12 cellular contexts compared by ENCODE assay signal in the genomic region with DNA sequence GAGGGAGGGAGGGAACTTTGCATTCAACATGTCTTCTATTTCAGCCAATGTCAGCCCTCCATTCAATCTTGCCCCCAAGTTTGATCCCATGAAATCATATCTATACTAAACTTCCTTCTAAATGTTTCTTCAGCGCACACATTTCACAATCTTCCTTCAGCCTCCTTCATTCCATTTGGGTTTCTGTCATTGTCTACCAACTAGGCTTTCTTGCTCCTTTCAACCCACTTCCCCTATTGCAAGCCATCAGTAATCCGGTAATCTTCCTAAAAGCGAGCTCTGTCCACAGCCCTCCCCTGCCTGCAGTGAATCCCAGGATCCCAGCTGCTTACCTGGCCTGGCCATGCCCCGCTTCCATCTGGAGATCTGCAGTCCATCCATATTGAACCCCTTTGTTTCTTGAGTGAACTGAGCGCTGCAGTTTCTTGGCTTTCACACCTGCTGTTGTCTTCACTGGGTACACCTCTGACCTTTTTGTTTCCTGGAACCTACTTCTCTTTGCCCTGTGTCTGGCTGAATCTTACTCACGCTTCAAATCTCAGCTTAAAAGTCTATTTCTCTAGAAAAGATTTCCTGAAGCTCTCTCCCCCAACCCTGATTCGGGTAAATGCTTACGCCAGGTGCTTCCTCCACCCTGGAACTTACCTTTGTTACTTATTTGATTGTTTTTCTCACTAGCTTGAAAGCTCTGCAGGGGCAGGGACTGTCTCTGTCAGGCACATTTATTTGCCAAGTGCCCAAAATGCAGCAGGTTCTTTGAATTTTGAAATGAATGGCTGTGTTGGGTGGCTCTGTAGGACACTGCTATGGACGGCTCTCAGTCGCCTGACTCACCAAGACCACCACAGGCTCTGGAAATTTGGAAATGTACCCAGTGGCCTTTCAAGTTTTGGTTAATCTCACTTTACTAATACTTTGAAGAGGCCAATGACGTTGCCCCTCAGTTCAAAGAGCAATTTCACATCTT. TPM values are rescaled to one million over a fixed set of nuclear protein-coding genes. Genes with fewer than 3 reads are reported as not detected.
DNase-seq lines count a peak whose midpoint lies in the region; ATAC-seq and TF ChIP-seq lines count a peak whose summit lies in the region.
"Had no signal": no experiment of that assay in that cellular context is flagged by ENCODE, and none has a peak within 500 bp of the region (broad histone marks: within the 10 kb centered on the region; RNA-seq: fewer than 3 reads in every experiment).

No MANE protein-coding gene starts in this region.

- no peaks in the 10 kb centered on the region for H4K20me1 ChIP-seq in MM.1S (ENCODE audit: insufficient read depth, low read length)

- H3K27me3 ChIP-seq in MM.1S (replicated peaks; ENCODE audit: insufficient read depth, low read length), result no peaks in the 10 kb centered on the region
- H3K27me3 ChIP-seq in spleen (replicated peaks in 1 of 7), result peaks cover 0 to 6% (median 0%) of the 10 kb centered on the region in 7 donors
- H3K27me3 ChIP-seq in left ventricle myocardium inferior (ENCODE audit: low read depth), result peaks cover 12% of the 10 kb centered on the region
- H3K27me3 ChIP-seq in endodermal cell (ENCODE audit: control insufficient read depth, insufficient read depth, low read length, poor library complexity, severe bottlenecking), result no peaks in the 10 kb centered on the region

- H3K27me3 Mint-ChIP-seq in activated T-helper 17 cell treated with anti-CD3 and anti-CD28 coated beads, Interleukin-2, amount 50 U/mL, for 72 hours, result no peaks in the 10 kb centered on the region
- H3K27me3 Mint-ChIP-seq in endodermal cell (ENCODE audit: insufficient read depth), result no peaks in the 10 kb centered on the region

- H3K9me3 Mint-ChIP-seq in activated T-helper 17 cell treated with anti-CD3 and anti-CD28 coated beads, Interleukin-2, amount 50 U/mL, for 72 hours, result peaks cover under 1% of the 10 kb centered on the region
- no peaks in the 10 kb centered on the region for H3K9me3 Mint-ChIP-seq in endodermal cell

- 44 to 63% (median 57%) methylated on average over 11 of the region's 11 CpGs for WGBS in spleen, 5 donors
- 90 to 96% methylated on average over 10 to 11 of the region's 11 CpGs for WGBS in endodermal cell (ENCODE audit: insufficient coverage in 1 of 2, insufficient read length in 1 of 2), 2 experiments

- H3K4me1 ChIP-seq in MM.1S (ENCODE audit: low read length) (peaks cover 58% of the 10 kb centered on the region), spleen (peaks cover 0 to 28% (median 10%) of the 10 kb centered on the region in 6 donors), left ventricle myocardium inferior (no peaks in the 10 kb centered on the region), endodermal cell (ENCODE audit: control insufficient read depth, insufficient read depth, low read length) (peaks cover 5% of the 10 kb centered on the region)

- peak overlapping the region; percentile 85 for H3K4me2 ChIP-seq in MM.1S (ENCODE audit: low read depth, low read length)

- H3K36me3 Mint-ChIP-seq in activated T-helper 17 cell treated with anti-CD3 and anti-CD28 coated beads, Interleukin-2, amount 50 U/mL, for 72 hours (ENCODE audit: low read depth), result peaks cover 76% of the 10 kb centered on the region
- no peaks in the 10 kb centered on the region for H3K36me3 Mint-ChIP-seq in endodermal cell (ENCODE audit: low read depth)

- H3K4me3 ChIP-seq in MM.1S (ENCODE audit: low read length), result peak overlapping the region; percentile 58
- H3K4me3 ChIP-seq in spleen, result peak overlapping the region in 1 of 8 donors; percentile 30
- H3K4me3 ChIP-seq in left ventricle myocardium inferior, result no peak overlapping the region
- H3K4me3 ChIP-seq in endodermal cell (ENCODE audit: low read length), result no peak overlapping the region
- H3K4me3 ChIP-seq: thoracic aorta had no signal

- peaks cover 35% of the 10 kb centered on the region for H3K79me2 ChIP-seq in MM.1S (ENCODE audit: low read length)

- no peaks in the 10 kb centered on the region for H3K36me3 ChIP-seq in MM.1S (replicated peaks; ENCODE audit: insufficient read depth, low read length)
- no peaks in the 10 kb centered on the region for H3K36me3 ChIP-seq in spleen
- H3K36me3 ChIP-seq in left ventricle myocardium inferior, result no peaks in the 10 kb centered on the region
- H3K36me3 ChIP-seq in endodermal cell (ENCODE audit: control insufficient read depth, insufficient read depth, low read length), result no peaks in the 10 kb centered on the region
- H3K36me3 ChIP-seq: thoracic aorta had no signal

- H3K9me3 ChIP-seq in MM.1S (replicated peaks; ENCODE audit: insufficient read depth, low read length), result no peaks in the 10 kb centered on the region
- no peaks in the 10 kb centered on the region for H3K9me3 ChIP-seq in spleen
- no peaks in the 10 kb centered on the region for H3K9me3 ChIP-seq in left ventricle myocardium inferior (replicated peaks)
- no peaks in the 10 kb centered on the region for H3K9me3 ChIP-seq in endodermal cell (ENCODE audit: control insufficient read depth, low read length)
- H3K9me3 ChIP-seq: thoracic aorta had no signal

- H3K9me2 ChIP-seq in MM.1S (replicated peaks; ENCODE audit: insufficient read depth, low read length), result no peaks in the 10 kb centered on the region

- H3K4me3 Mint-ChIP-seq in activated T-helper 17 cell treated with anti-CD3 and anti-CD28 coated beads, Interleukin-2, amount 50 U/mL, for 72 hours, result peak overlapping the region; percentile 83
- no peak overlapping the region for H3K4me3 Mint-ChIP-seq in endodermal cell

- H3K27ac ChIP-seq in MM.1S (ENCODE audit: low read length) (peak overlapping the region; percentile 99), spleen (peak overlapping the region in 6 of 8 donors; percentile 5 to 64 (median 53)), left ventricle myocardium inferior (replicated peaks) (no peak overlapping the region), endodermal cell (ENCODE audit: low read depth, low read length) (no peak overlapping the region)
- H3K27ac ChIP-seq: thoracic aorta had no signal

- peak overlapping the region; percentile 92 for H3K27ac Mint-ChIP-seq in activated T-helper 17 cell treated with anti-CD3 and anti-CD28 coated beads, Interleukin-2, amount 50 U/mL, for 72 hours
- H3K27ac Mint-ChIP-seq in endodermal cell, result no peak overlapping the region

- intact Hi-C loops in spleen (cut with DNase I; ENCODE audit: low total_unique reads), result no loop called here
- intact Hi-C loops in left ventricle myocardium inferior (cut with micrococcal nuclease), result no loop called here

- TF ChIP-seq POLR2A in spleen (IDR thresholded peaks at IDR 0.05), result no peak

- H2AFZ ChIP-seq in MM.1S (ENCODE audit: low read length), result peak overlapping the region; percentile 52

- peak; percentile 25 for ATAC-seq in activated T-helper 17 cell treated with anti-CD3 and anti-CD28 coated beads, Interleukin-2, amount 50 U/mL, for 72 hours (replicated peaks)
- ATAC-seq: PC-3 had no signal

- DNase-seq in MM.1S, result peak; percentile 74
- peak; percentile 69 for DNase-seq in SKM-1 (lab: John Stamatoyannopoulos, UW; ENCODE audit: unreplicated experiment)
- no peak for DNase-seq in spleen
- DNase-seq in left ventricle myocardium inferior, result no peak
- DNase-seq in endodermal cell, result no peak
- no peak for DNase-seq in kidney tubule cell (ENCODE audit: low spot score)
- no peak for DNase-seq in 8988T
- DNase-seq: HCEC 1CT, PC-3, T1000 had no signal

- H3K4me1 Mint-ChIP-seq in activated T-helper 17 cell treated with anti-CD3 and anti-CD28 coated beads, Interleukin-2, amount 50 U/mL, for 72 hours, result peaks cover 44% of the 10 kb centered on the region
- H3K4me1 Mint-ChIP-seq in endodermal cell, result peaks cover 17% of the 10 kb centered on the region

- peaks cover 49% of the 10 kb centered on the region for H3F3A ChIP-seq in MM.1S (ENCODE audit: insufficient read depth, low read length)

- no peak for TF ChIP-seq CTCF in MM.1S (IDR thresholded peaks at IDR 0.05; ENCODE audit: low read length)
- TF ChIP-seq CTCF in spleen (IDR thresholded peaks at IDR 0.05 in 8 of 11, conservative IDR thresholded peaks at IDR 0.05 in 3 of 11), result no peak
- TF ChIP-seq CTCF in left ventricle myocardium inferior (IDR thresholded peaks at IDR 0.05; ENCODE audit: borderline replicate concordance), result no peak
- no peak for TF ChIP-seq CTCF in endodermal cell (conservative IDR thresholded peaks at IDR 0.05)

- H3K9ac ChIP-seq in MM.1S (ENCODE audit: low read length) (peak overlapping the region; percentile 85), endodermal cell (ENCODE audit: extremely low read depth, low read length, poor library complexity, severe bottlenecking) (no peak overlapping the region)

RNA-seq across cellular contexts. Expression of a gene that starts 50.3 kb away (rescaled TPM):
- total RNA-seq in activated T-helper 17 cell treated with anti-CD3 and anti-CD28 coated beads, Interleukin-2, amount 50 U/mL, for 72 hours, result 10 to 100 TPM; 47.7 to 81.3 TPM
- total RNA-seq in spleen (1 to 10 TPM; 1.6 to 7.4 (median 2.5) TPM), left ventricle myocardium inferior (0.33 TPM), endodermal cell (under 1 TPM; 0.20 to 0.29 TPM)
- polyA plus RNA-seq in spleen, result 1 to 10 TPM in 2 of 3 donors, under 1 TPM in 1; 1.00 to 2.0 (median 2.0) TPM
- polyA plus RNA-seq in endodermal cell (2013, experiment 1 of 2), result 0.43 TPM
- 0.58 TPM for polyA plus RNA-seq in endodermal cell (2013, experiment 2 of 2)
- total RNA-seq: PC-3, thoracic aorta had no signal

Comparison
In these comparisons a context has a peak if more than half of its experiments do, and no peak if none do; other contexts are left out.
1. DNase-seq: peak in MM.1S (single experiment) and SKM-1 (single experiment); none in spleen (single experiment), left ventricle myocardium inferior (single experiment), endodermal cell (single experiment), kidney tubule cell (single experiment) and 8988T (single experiment).
2. H3K27ac ChIP-seq: peak in MM.1S (single experiment) and spleen (6 of 8); none in left ventricle myocardium inferior (single experiment) and endodermal cell (single experiment).
3. RNA of a gene that starts 50.3 kb away (total RNA-seq): 47.7 to 81.3 TPM in activated T-helper 17 cell treated with anti-CD3 and anti-CD28 coated beads, Interleukin-2, amount 50 U/mL, for 72 hours; 1.6 to 7.4 TPM in spleen, 0.33 TPM in left ventricle myocardium inferior (single experiment) and 0.20 to 0.29 TPM in endodermal cell; every median in the first group is over 4 times any median in the second.